12 cellular contexts compared by ENCODE assay signal in genomic region chr2:43305006-43305405, GRCh38.
DNase-seq lines count a peak whose midpoint lies in the region; ATAC-seq, FAIRE-seq and TF ChIP-seq lines count a peak whose summit lies in the region.
"Had no signal": no experiment of that assay in that cellular context is flagged by ENCODE, and none has a peak within 500 bp of the region (broad histone marks: within the 10 kb centered on the region; RNA-seq: fewer than 3 reads in every experiment).

No MANE protein-coding gene starts in this region.

- TF ChIP-seq CTCF in heart left ventricle (IDR thresholded peaks at IDR 0.05) (no peak), pancreas (IDR thresholded peaks at IDR 0.05) (no peak)

- no peaks in the 10 kb centered on the region for H3K27me3 ChIP-seq in heart left ventricle
- H3K27me3 ChIP-seq in pancreas, result no peaks in the 10 kb centered on the region

- H3K27me3 Mint-ChIP-seq in activated CD4-positive, alpha-beta T cell treated with anti-CD3 and anti-CD28 coated beads, Interleukin-2, amount 10 ng/mL, durations not matched to agents 7 days and 5 days, result no peaks in the 10 kb centered on the region

- no peak overlapping the region for H3K27ac Mint-ChIP-seq in activated CD4-positive, alpha-beta T cell treated with anti-CD3 and anti-CD28 coated beads, Interleukin-2, amount 10 ng/mL, durations not matched to agents 7 days and 5 days
- H3K27ac Mint-ChIP-seq: activated T-helper 1 cell treated with anti-CD3 and anti-CD28 coated beads, Interleukin-12 subunit alpha, Interleukin-12 subunit beta, Interleukin-2, Interleukin-4 antibody, amounts not matched to agents 30 ng/mL and 10 ng/mL and 1 ng/mL, durations not matched to agents 14 hours and 24 hours and 36 hours had no signal

- WGBS in heart left ventricle, 4 donors, result 1 to 10% (median 3%) methylated on average over 2 of the region's 2 CpGs
- WGBS in pancreas, 2 donors, result 3 to 4% methylated on average over 2 of the region's 2 CpGs

- H3K36me3 ChIP-seq in heart left ventricle (no peaks in the 10 kb centered on the region), pancreas (no peaks in the 10 kb centered on the region)

- TF ChIP-seq POLR2A in heart left ventricle (IDR thresholded peaks at IDR 0.05), result no peak

- intact Hi-C loops in Right ventricle myocardium inferior (cut with DNase I) (no loop called here), cardiac septum (cut with DNase I) (no loop called here), heart left ventricle (cut with DNase I) (no loop called here), pancreas (cut with DNase I) (no loop called here)

- no peak for FAIRE-seq in pancreas (lab: Jason Lieb, UNC)
- FAIRE-seq: urothelium cell line had no signal

- H3K4me3 ChIP-seq in heart left ventricle (no peak overlapping the region), pancreas (no peak overlapping the region)

- peaks cover 42% of the 10 kb centered on the region for H3K4me1 Mint-ChIP-seq in activated CD4-positive, alpha-beta T cell treated with anti-CD3 and anti-CD28 coated beads, Interleukin-2, amount 10 ng/mL, durations not matched to agents 7 days and 5 days

- POLR2A ChIA-PET in activated CD4-positive, alpha-beta T cell treated with anti-CD3 and anti-CD28 coated beads, Interleukin-2, amount 10 ng/mL, durations not matched to agents 7 days and 5 days (lab: Charles Lee), result no interaction called here

- H3K9me3 ChIP-seq in heart left ventricle (no peaks in the 10 kb centered on the region), pancreas (no peaks in the 10 kb centered on the region)

- H3K36me3 Mint-ChIP-seq in activated CD4-positive, alpha-beta T cell treated with anti-CD3 and anti-CD28 coated beads, Interleukin-2, amount 10 ng/mL, durations not matched to agents 7 days and 5 days (ENCODE audit: low read depth), result peaks cover 6% of the 10 kb centered on the region

- ATAC-seq in Right ventricle myocardium inferior (peak; percentile 84), heart left ventricle (peak; percentile 49 to 87 (median 66)), pancreas (peak in 3 of 4 donors; percentile 39 to 51 (median 41)), GM21526 (IDR thresholded peaks at IDR 0.05; ENCODE audit: low FRiP score, unreplicated experiment) (no peak)

- H3K27ac ChIP-seq in heart left ventricle (peak overlapping the region; percentile 60 to 92 (median 79)), pancreas (peak overlapping the region in 3 of 4 donors; percentile 16 to 77 (median 59))
- H3K27ac ChIP-seq: VCaP had no signal

- H3K9me3 Mint-ChIP-seq in activated CD4-positive, alpha-beta T cell treated with anti-CD3 and anti-CD28 coated beads, Interleukin-2, amount 10 ng/mL, durations not matched to agents 7 days and 5 days, result no peaks in the 10 kb centered on the region
- H3K9me3 Mint-ChIP-seq: activated T-helper 1 cell treated with anti-CD3 and anti-CD28 coated beads, Interleukin-12 subunit alpha, Interleukin-12 subunit beta, Interleukin-2, Interleukin-4 antibody, amounts not matched to agents 30 ng/mL and 10 ng/mL and 1 ng/mL, durations not matched to agents 14 hours and 24 hours and 36 hours had no signal

- CTCF ChIA-PET in activated CD4-positive, alpha-beta T cell treated with anti-CD3 and anti-CD28 coated beads, Interleukin-2, amount 10 ng/mL, durations not matched to agents 7 days and 5 days (lab: Charles Lee), result interaction anchor here (0.9 kb wide), 1 partner anchor 45 kb away, joined by 4 read pairs; no protein-coding TSS in a partner anchor

- no peak overlapping the region for H3K4me3 Mint-ChIP-seq in activated CD4-positive, alpha-beta T cell treated with anti-CD3 and anti-CD28 coated beads, Interleukin-2, amount 10 ng/mL, durations not matched to agents 7 days and 5 days
- H3K4me3 Mint-ChIP-seq: activated T-helper 1 cell treated with anti-CD3 and anti-CD28 coated beads, Interleukin-12 subunit alpha, Interleukin-12 subunit beta, Interleukin-2, Interleukin-4 antibody, amounts not matched to agents 30 ng/mL and 10 ng/mL and 1 ng/mL, durations not matched to agents 14 hours and 24 hours and 36 hours had no signal

- DNase-seq in Right ventricle myocardium inferior (ENCODE audit: missing footprints) (no peak), cardiac septum (ENCODE audit: low spot score) (no peak), heart left ventricle (peak in 3 of 5 donors; percentile 34 to 53 (median 42)), pancreas (no peak), NCI-H2196 (lab: John Stamatoyannopoulos, UW; ENCODE audit: unreplicated experiment) (no peak)
- no peak for DNase-seq in activated CD4-positive, alpha-beta T cell treated with anti-CD3 and anti-CD28 coated beads, Interleukin-2, amount 10 ng/mL, durations not matched to agents 7 days and 5 days
- DNase-seq in stimulated activated CD4-positive, alpha-beta T cell treated with anti-CD3 and anti-CD28 coated beads, Interleukin-4, amount 100 ng/mL, for 1 hour, result no peak
- DNase-seq: NCI-H187 had no signal

- peaks cover 0 to 66% (median 48%) of the 10 kb centered on the region in 12 donors for H3K4me1 ChIP-seq in heart left ventricle
- peaks cover 17 to 34% (median 24%) of the 10 kb centered on the region in 3 donors for H3K4me1 ChIP-seq in pancreas

Comparison
In these comparisons a context has a peak if more than half of its experiments do, and no peak if none do; other contexts are left out.
1. DNase-seq: peak in heart left ventricle (3 of 5); none in Right ventricle myocardium inferior (single experiment), cardiac septum (single experiment), pancreas (0 of 6), NCI-H2196 (single experiment), activated CD4-positive, alpha-beta T cell treated with anti-CD3 and anti-CD28 coated beads, Interleukin-2, amount 10 ng/mL, durations not matched to agents 7 days and 5 days (single experiment) and stimulated activated CD4-positive, alpha-beta T cell treated with anti-CD3 and anti-CD28 coated beads, Interleukin-4, amount 100 ng/mL, for 1 hour (single experiment).